ENCODE assay signal across 38 cellular contexts in the genomic region with DNA sequence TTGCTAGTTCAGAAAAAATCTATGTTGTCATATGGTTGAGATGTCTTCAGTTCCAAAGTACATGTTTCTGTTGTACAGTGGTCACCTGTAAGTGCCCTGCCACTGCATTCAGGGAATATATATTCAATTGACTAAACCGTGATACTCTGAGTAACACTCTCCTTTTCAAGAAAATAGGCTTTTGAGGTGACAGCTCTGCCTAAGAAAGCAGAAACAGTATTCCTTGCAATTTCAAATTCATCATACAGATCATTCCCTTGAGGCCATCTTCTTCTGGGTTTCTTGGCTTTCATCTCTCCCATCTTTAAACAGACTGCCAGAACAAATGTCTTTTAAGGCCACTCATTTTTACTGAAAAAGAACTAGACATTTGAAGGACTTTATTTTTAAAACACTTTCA. TPM values are rescaled to one million over a fixed set of nuclear protein-coding genes. Genes with fewer than 3 reads are reported as not detected.
"Had no signal": no experiment of that assay in that cellular context is flagged by ENCODE, and none has a peak within 500 bp of the region (broad histone marks: within the 10 kb centered on the region; RNA-seq: fewer than 3 reads in every experiment).

No MANE protein-coding gene starts in this region.

- H3K9ac ChIP-seq: KMS-11 had no signal

- H3K27ac ChIP-seq: KMS-11 had no signal

- H3K36me3 ChIP-seq: MG63 had no signal

- H3K4me2 ChIP-seq: KMS-11 had no signal

- H3K4me3 ChIP-seq: MG63 had no signal

- DNase-seq: Karpas-422, Kasumi-1, KG1, MG63, MM.1S, MV-4-11, NCI-H1048, NCI-H1092, NCI-H1092 treated with DMSO at 0.1 percent for 48 hours, NCI-H1105, NCI-H1105 treated with DMSO at 0.1 percent for 48 hours, NCI-H1417, NCI-H1417 treated with DMSO at 0.1 percent for 48 hours, NCI-H1436, NCI-H1436 treated with DMSO at 0.1 percent for 48 hours, NCI-H146, NCI-H1694, NCI-H1694 treated with DMSO at 0.1 percent for 48 hours, NCI-H187, NCI-H187 treated with DMSO at 0.1 percent for 48 hours, NCI-H1930, NCI-H2029, NCI-H2029 treated with DMSO at 0.1 percent for 48 hours, NCI-H2081, NCI-H2081 treated with DMSO at 0.1 percent for 48 hours, NCI-H2107, NCI-H2171, NCI-H2171 treated with DMSO at 0.1 percent for 48 hours, NCI-H2227 treated with DMSO at 0.1 percent for 48 hours, NCI-H226, NCI-H345, NCI-H446 treated with DMSO at 0.1 percent for 48 hours, NCI-H510A had no signal

- H3K27me3 ChIP-seq: MG63 had no signal

- H3K9me3 ChIP-seq: MG63 had no signal

RNA-seq across cellular contexts. Expression of a gene that starts 34.9 kb away (rescaled TPM):
- total RNA-seq: LHCN-M2, M059J, MCF 10A, NCI-H460 had no signal
